Comparison of ENCODE assay signal across 18 cellular contexts in the genomic region with DNA sequence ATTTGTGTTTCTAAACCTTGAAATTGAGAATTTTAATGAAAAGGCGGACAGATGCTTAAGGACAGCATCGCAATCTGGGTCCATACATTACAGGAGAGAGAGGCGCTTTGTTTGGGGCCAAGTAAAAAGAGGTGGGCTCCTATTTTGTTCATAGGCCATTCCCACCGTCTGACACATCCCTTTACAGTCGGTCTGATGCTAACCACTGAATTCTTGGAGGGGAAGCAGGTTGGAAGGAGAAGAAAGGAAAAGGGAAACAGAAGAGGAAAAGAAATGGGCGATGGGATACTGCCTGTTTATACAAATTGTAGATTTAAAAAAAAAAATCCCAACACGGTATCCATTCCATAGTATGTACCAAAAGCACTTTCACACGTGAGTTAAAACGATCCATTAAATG. TPM values are rescaled to one million over a fixed set of nuclear protein-coding genes. Genes with fewer than 3 reads are reported as not detected.
DNase-seq lines count a peak whose midpoint lies in the region; ATAC-seq, FAIRE-seq and TF ChIP-seq lines count a peak whose summit lies in the region.
"Had no signal": no experiment of that assay in that cellular context is flagged by ENCODE, and none has a peak within 500 bp of the region (broad histone marks: within the 10 kb centered on the region; RNA-seq: fewer than 3 reads in every experiment).

No MANE protein-coding gene starts in this region.

- peaks cover 18 to 40% (median 32%) of the 10 kb centered on the region in 5 donors for H3K27me3 Mint-ChIP-seq in naive thymus-derived CD8-positive, alpha-beta T cell

- peak overlapping the region; percentile 80 for H3K27ac ChIP-seq in ACC112 (ENCODE audit: low read depth, low read length)
- H3K27ac ChIP-seq in SJSA1, result peak overlapping the region; percentile 98
- H3K27ac ChIP-seq in gastroesophageal sphincter, result peak overlapping the region; percentile 84 to 97 (median 92)
- peak overlapping the region; percentile 95 to 99 (median 99) for H3K27ac ChIP-seq in gastrocnemius medialis
- H3K27ac ChIP-seq in substantia nigra (ENCODE audit: low read depth, low read length, poor library complexity, severe bottlenecking), result no peak overlapping the region

- H3K4me3 ChIP-seq in ACC112 (ENCODE audit: low read depth, low read length), result peak overlapping the region; percentile 60
- H3K4me3 ChIP-seq in SJSA1, result no peak overlapping the region
- H3K4me3 ChIP-seq in gastroesophageal sphincter, result no peak overlapping the region
- peak overlapping the region in 3 of 4 donors; percentile 51 to 75 (median 73) for H3K4me3 ChIP-seq in gastrocnemius medialis
- H3K4me3 ChIP-seq: breast epithelium had no signal

- peaks cover 0 to 4% (median 0%) of the 10 kb centered on the region in 9 donors for H3K9me3 Mint-ChIP-seq in naive thymus-derived CD8-positive, alpha-beta T cell

- H3K36me3 ChIP-seq in ACC112 (ENCODE audit: insufficient read depth, low read length) (no peaks in the 10 kb centered on the region), SJSA1 (no peaks in the 10 kb centered on the region), gastroesophageal sphincter (no peaks in the 10 kb centered on the region), gastrocnemius medialis (no peaks in the 10 kb centered on the region)
- H3K36me3 ChIP-seq: breast epithelium had no signal

- H3K4me1 ChIP-seq in ACC112 (ENCODE audit: control insufficient read depth, insufficient read depth, low read length, unreplicated experiment) (peaks cover 66% of the 10 kb centered on the region), SJSA1 (replicated peaks) (peaks cover 87% of the 10 kb centered on the region), gastroesophageal sphincter (peaks cover 0 to 92% (median 37%) of the 10 kb centered on the region in 3 donors), gastrocnemius medialis (peaks cover 76 to 84% of the 10 kb centered on the region in 2 donors)

- no peaks in the 10 kb centered on the region for H3K36me3 Mint-ChIP-seq in naive thymus-derived CD8-positive, alpha-beta T cell

- H3K9me3 ChIP-seq in SJSA1 (replicated peaks), result no peaks in the 10 kb centered on the region
- no peaks in the 10 kb centered on the region for H3K9me3 ChIP-seq in gastroesophageal sphincter
- H3K9me3 ChIP-seq in gastrocnemius medialis, result no peaks in the 10 kb centered on the region
- H3K9me3 ChIP-seq: breast epithelium had no signal

- in situ Hi-C loops in gastrocnemius medialis (cut with MboI; ENCODE audit: low sequenced_read_pairs in 4 of 4), result loop anchor here (5.0 to 25.0 kb wide), 3 partner anchors 65 to 217 kb away; no protein-coding TSS in a partner anchor

- no peak overlapping the region for H3K27ac Mint-ChIP-seq in naive thymus-derived CD8-positive, alpha-beta T cell

- FAIRE-seq in RCC 7860 (lab: Jason Lieb, UNC), result no peak

- no peak for TF ChIP-seq CTCF in gastroesophageal sphincter (IDR thresholded peaks at IDR 0.05)
- no peak for TF ChIP-seq CTCF in gastrocnemius medialis (IDR thresholded peaks at IDR 0.05 in 4 of 5, conservative IDR thresholded peaks at IDR 0.05 in 1 of 5)

- H3K79me2 ChIP-seq in ACC112 (ENCODE audit: control insufficient read depth, insufficient read depth, low read length, unreplicated experiment), result peaks cover 94% of the 10 kb centered on the region

- intact Hi-C loops in gastrocnemius medialis (cut with DNase I; ENCODE audit: low total_unique reads), result no loop called here

- no peak for TF ChIP-seq POLR2A in gastroesophageal sphincter (IDR thresholded peaks at IDR 0.05)
- TF ChIP-seq POLR2A in gastrocnemius medialis (IDR thresholded peaks at IDR 0.05), result no peak

- POLR2A ChIA-PET in naive thymus-derived CD8-positive, alpha-beta T cell (lab: Charles Lee), result no interaction called here

- ATAC-seq in gastroesophageal sphincter (no peak), gastrocnemius medialis (no peak)
- ATAC-seq in naive thymus-derived CD8-positive, alpha-beta T cell, result no peak
- ATAC-seq: sciatic nerve had no signal

- DNase-seq in SJSA1 (ENCODE audit: low read depth in 1 of 2, low spot score in 2 of 2), result peak in 1 of 2 experiments; percentile 58
- DNase-seq in gastrocnemius medialis, result no peak
- DNase-seq in naive thymus-derived CD8-positive, alpha-beta T cell, result no peak
- no peak for DNase-seq in stimulated activated CD4-positive, alpha-beta T cell treated with anti-CD3 and anti-CD28 coated beads, Interleukin-4, amount 100 ng/mL, for 4 hours
- no peak for DNase-seq in substantia nigra (lab: John Stamatoyannopoulos, UW)
- no peak for DNase-seq in RCC 7860 (ENCODE audit: low spot score)
- DNase-seq: activated CD4-positive, alpha-beta T cell treated with anti-CD3 and anti-CD28 coated beads for 48 hours; activated naive CD4-positive, alpha-beta T cell treated with anti-CD3 and anti-CD28 coated beads, Interleukin-2, amount 50 U/mL, for 16 hours; activated T-cell treated with anti-CD3 and anti-CD28 coated beads, Interleukin-2, amount 50 U/mL, for 1 hour; effector memory CD4-positive, alpha-beta T cell; foreskin fibroblast; KBM-7; NCI-H1105; NK-92 treated with Interleukin-12 subunit alpha and Interleukin-12 subunit beta, amount 100 ng/mL, for 24 hours had no signal

- peaks cover 4 to 34% (median 9%) of the 10 kb centered on the region in 4 donors for H3K4me1 Mint-ChIP-seq in naive thymus-derived CD8-positive, alpha-beta T cell

- H2AFZ ChIP-seq in ACC112 (ENCODE audit: low read length, unreplicated experiment), result no peak overlapping the region

- no peak for TF ChIP-seq EP300 in gastroesophageal sphincter (IDR thresholded peaks at IDR 0.05)

- H3K4me3 Mint-ChIP-seq in naive thymus-derived CD8-positive, alpha-beta T cell, result no peak overlapping the region

- 88 to 89% methylated on average over 6 to 8 of the region's 9 CpGs for WGBS in gastroesophageal sphincter (ENCODE audit: low coverage in 1 of 2), 2 donors

- H3K27me3 ChIP-seq in ACC112 (ENCODE audit: insufficient read depth, low read length) (no peaks in the 10 kb centered on the region), SJSA1 (replicated peaks) (no peaks in the 10 kb centered on the region), gastroesophageal sphincter (no peaks in the 10 kb centered on the region), gastrocnemius medialis (no peaks in the 10 kb centered on the region)
- H3K27me3 ChIP-seq: breast epithelium had no signal

RNA-seq across cellular contexts. Expression of gene ZFHX3, which starts 4.0 kb away (rescaled TPM):
- total RNA-seq in SJSA1 (2014; rRNA removed; shearing (Covaris generic)), result 2.1 and 2.3 TPM in 2 replicates
- total RNA-seq in gastroesophageal sphincter (10 to 100 TPM; 24.0 to 47.1 (median 29.5) TPM), gastrocnemius medialis (10 to 100 TPM; 14.0 to 28.5 (median 27.3) TPM)
- total RNA-seq in naive thymus-derived CD8-positive, alpha-beta T cell, result under 1 TPM; 0.34 to 0.38 TPM
- polyA plus RNA-seq in naive thymus-derived CD8-positive, alpha-beta T cell, result under 1 TPM in 1 of 3 donors, not detected in 2; 0.05 TPM

Comparison
In these comparisons a context has a peak if more than half of its experiments do, and no peak if none do; other contexts are left out.
1. H3K4me3 ChIP-seq: peak in ACC112 (single experiment) and gastrocnemius medialis (3 of 4); none in SJSA1 (single experiment) and gastroesophageal sphincter (0 of 2).